In genomic region chr5:151140686-151141459, GRCh38 we compare ENCODE assay signal across 1 cellular context.
TF ChIP-seq lines count a peak whose summit lies in the region.

No MANE protein-coding gene starts in this region.

TF ChIP-seq in H1, 55 proteins besides CTCF, POLR2A, EP300 and RAD21:
- TF ChIP-seq BCL11A (IDR thresholded peaks at IDR 0.05; ENCODE audit: low read depth in 2 of 2, low read length in 2 of 2) (no peak), RXRA (IDR thresholded peaks at IDR 0.05; ENCODE audit: insufficient read depth, low read depth, low read length) (no peak), RFX5 (IDR thresholded peaks at IDR 0.05; ENCODE audit: borderline replicate concordance, low read depth, low read length) (no peak), SIN3A (conservative IDR thresholded peaks at IDR 0.05 in 1 of 2, IDR thresholded peaks at IDR 0.05 in 1 of 2; ENCODE audit: low read depth in 1 of 2, low read length in 2 of 2) (no peak)
